In the genomic region with DNA sequence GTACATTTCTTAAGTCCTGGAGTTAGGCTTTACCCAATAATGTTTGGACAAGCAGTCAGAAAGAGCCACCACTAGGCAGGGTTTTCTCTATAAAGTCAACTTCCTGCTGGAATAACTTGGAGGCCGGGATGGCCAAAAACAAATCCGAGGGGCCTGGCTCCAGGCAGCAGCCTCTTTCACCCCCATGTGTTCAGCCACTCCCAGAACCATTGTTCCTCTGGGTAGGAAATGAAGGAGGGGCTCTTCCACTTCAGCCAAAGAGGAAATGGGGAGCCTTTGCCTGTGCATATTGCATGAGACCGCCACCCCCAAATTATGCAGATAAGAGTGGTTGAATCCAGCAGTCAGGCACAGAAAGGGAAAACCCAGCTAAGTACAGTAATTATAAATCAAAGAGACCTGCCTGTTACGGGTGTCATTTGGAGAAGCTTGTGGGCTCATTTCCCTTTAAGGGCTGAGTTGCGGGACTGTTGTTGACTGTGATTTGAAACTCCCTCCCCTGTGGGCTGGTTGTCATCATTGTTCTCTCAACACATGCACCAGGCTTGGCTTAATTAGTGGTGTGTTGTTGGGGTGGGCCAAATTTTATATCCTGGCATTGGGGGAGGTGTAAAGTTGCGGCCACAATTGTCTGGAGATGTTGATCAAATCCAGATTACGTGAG, we compare ENCODE assay signal across 14 cellular contexts.
DNase-seq lines count a peak whose midpoint lies in the region; ATAC-seq and TF ChIP-seq lines count a peak whose summit lies in the region.
"Had no signal": no experiment of that assay in that cellular context is flagged by ENCODE, and none has a peak within 500 bp of the region (broad histone marks: within the 10 kb centered on the region; RNA-seq: fewer than 3 reads in every experiment).

No MANE protein-coding gene starts in this region.

- H3K27ac Mint-ChIP-seq in glutamatergic neuron (ENCODE audit: unreplicated experiment): peak overlapping the region; percentile 79
- no peak overlapping the region for H3K27ac Mint-ChIP-seq in stimulated activated memory B cell treated with anti-CD40 and anti-IgM and Interleukin-4, amounts not matched to agents 10 μg/mL and 1 μg/mL and 100 μg/mL, for 72 hours
- H3K27ac Mint-ChIP-seq: dendritic cell treated with granulocyte-macrophage colony-stimulating factor and Interleukin-4, amounts not matched to agents 40 ng/mL and 50 ng/mL, for 4 days had no signal

- DNase-seq in heart right ventricle (peak in 1 of 2 donors; percentile 31), cardiac septum (ENCODE audit: low spot score) (no peak), NCI-H2107 treated with DMSO at 0.1 percent for 48 hours (lab: John Stamatoyannopoulos, UW; ENCODE audit: unreplicated experiment) (peak; percentile 80), glutamatergic neuron (no peak), lower lobe of right lung (no peak), CD1c-positive myeloid dendritic cell (ENCODE audit: extremely low spot score) (no peak)
- DNase-seq: activated CD8-positive, alpha-beta memory T cell treated with anti-CD3 and anti-CD28 coated beads, Interleukin-2, amount 50 U/mL, for 4 hours; NCI-H510A treated with DMSO at 0.1 percent for 48 hours; psoas muscle; stimulated activated CD4-positive, alpha-beta T cell treated with anti-CD3 and anti-CD28 coated beads, Interleukin-4, amount 100 ng/mL, for 24 hours; stimulated activated naive CD4-positive, alpha-beta T cell had no signal

- H3K36me3 ChIP-seq in heart right ventricle (no peaks in the 10 kb centered on the region), lower lobe of right lung (no peaks in the 10 kb centered on the region)

- no peaks in the 10 kb centered on the region for H3K36me3 Mint-ChIP-seq in glutamatergic neuron (ENCODE audit: unreplicated experiment)
- H3K36me3 Mint-ChIP-seq in stimulated activated memory B cell treated with anti-CD40 and anti-IgM and Interleukin-4, amounts not matched to agents 10 μg/mL and 1 μg/mL and 100 μg/mL, for 72 hours: no peaks in the 10 kb centered on the region

- H3K9me3 Mint-ChIP-seq in glutamatergic neuron (ENCODE audit: unreplicated experiment): peaks cover 2% of the 10 kb centered on the region
- H3K9me3 Mint-ChIP-seq in stimulated activated memory B cell treated with anti-CD40 and anti-IgM and Interleukin-4, amounts not matched to agents 10 μg/mL and 1 μg/mL and 100 μg/mL, for 72 hours: no peaks in the 10 kb centered on the region
- H3K9me3 Mint-ChIP-seq: dendritic cell treated with granulocyte-macrophage colony-stimulating factor and Interleukin-4, amounts not matched to agents 40 ng/mL and 50 ng/mL, for 4 days had no signal

- H3K4me3 ChIP-seq in heart right ventricle (peak overlapping the region in 2 of 10 donors; percentile 12 to 15), lower lobe of right lung (no peak overlapping the region)
- H3K4me3 ChIP-seq: psoas muscle had no signal

- TF ChIP-seq CTCF in heart right ventricle (IDR thresholded peaks at IDR 0.05) (no peak), glutamatergic neuron (IDR thresholded peaks at IDR 0.05; ENCODE audit: partially characterized antibody, unreplicated experiment) (no peak), lower lobe of right lung (IDR thresholded peaks at IDR 0.05) (no peak)

- WGBS in heart right ventricle, 2 donors: 28 to 34% methylated on average over 7 of the region's 7 CpGs

- H3K27me3 ChIP-seq in heart right ventricle (no peaks in the 10 kb centered on the region), lower lobe of right lung (ENCODE audit: low read depth) (no peaks in the 10 kb centered on the region)

- no peak overlapping the region for H3K4me3 Mint-ChIP-seq in glutamatergic neuron (ENCODE audit: unreplicated experiment)
- no peak overlapping the region for H3K4me3 Mint-ChIP-seq in stimulated activated memory B cell treated with anti-CD40 and anti-IgM and Interleukin-4, amounts not matched to agents 10 μg/mL and 1 μg/mL and 100 μg/mL, for 72 hours
- H3K4me3 Mint-ChIP-seq: dendritic cell treated with granulocyte-macrophage colony-stimulating factor and Interleukin-4, amounts not matched to agents 40 ng/mL and 50 ng/mL, for 4 days had no signal

- peak; percentile 45 to 92 (median 76) for ATAC-seq in heart right ventricle
- peak; percentile 64 for ATAC-seq in stimulated activated memory B cell treated with anti-CD40 and anti-IgM and Interleukin-4, amounts not matched to agents 10 μg/mL and 1 μg/mL and 100 μg/mL, for 72 hours
- no peak for ATAC-seq in lower lobe of right lung
- no peak for ATAC-seq in HG03025 (IDR thresholded peaks at IDR 0.05; ENCODE audit: low FRiP score, unreplicated experiment)
- ATAC-seq: psoas muscle had no signal

- peaks cover 3% of the 10 kb centered on the region for H3K27me3 Mint-ChIP-seq in glutamatergic neuron (ENCODE audit: unreplicated experiment)
- no peaks in the 10 kb centered on the region for H3K27me3 Mint-ChIP-seq in stimulated activated memory B cell treated with anti-CD40 and anti-IgM and Interleukin-4, amounts not matched to agents 10 μg/mL and 1 μg/mL and 100 μg/mL, for 72 hours
- H3K27me3 Mint-ChIP-seq: dendritic cell treated with granulocyte-macrophage colony-stimulating factor and Interleukin-4, amounts not matched to agents 40 ng/mL and 50 ng/mL, for 4 days had no signal

- peaks cover 41% of the 10 kb centered on the region for H3K4me1 Mint-ChIP-seq in glutamatergic neuron (ENCODE audit: low read depth, unreplicated experiment)
- H3K4me1 Mint-ChIP-seq in stimulated activated memory B cell treated with anti-CD40 and anti-IgM and Interleukin-4, amounts not matched to agents 10 μg/mL and 1 μg/mL and 100 μg/mL, for 72 hours: no peaks in the 10 kb centered on the region

- intact Hi-C loops in heart right ventricle (cut with DNase I) (no loop called here), cardiac septum (cut with DNase I) (no loop called here), lower lobe of right lung (cut with DNase I) (no loop called here)

- peaks cover 0 to 35% (median 7%) of the 10 kb centered on the region in 9 donors for H3K4me1 ChIP-seq in heart right ventricle
- no peaks in the 10 kb centered on the region for H3K4me1 ChIP-seq in lower lobe of right lung
- H3K4me1 ChIP-seq: psoas muscle had no signal

- H3K27ac ChIP-seq in heart right ventricle: peak overlapping the region in 5 of 10 donors; percentile 49 to 71 (median 55)
- H3K27ac ChIP-seq in lower lobe of right lung: no peak overlapping the region
- H3K27ac ChIP-seq: psoas muscle had no signal

- H3K9me3 ChIP-seq in heart right ventricle (no peaks in the 10 kb centered on the region), lower lobe of right lung (no peaks in the 10 kb centered on the region)
- H3K9me3 ChIP-seq: psoas muscle had no signal

Comparison
In these comparisons a context has a peak if more than half of its experiments do, and no peak if none do; other contexts are left out.
1. ATAC-seq: peak in heart right ventricle (8 of 8) and stimulated activated memory B cell treated with anti-CD40 and anti-IgM and Interleukin-4, amounts not matched to agents 10 μg/mL and 1 μg/mL and 100 μg/mL, for 72 hours (single experiment); none in lower lobe of right lung (0 of 2) and HG03025 (single experiment).